ENCODE assay signal across 9 cellular contexts in genomic region chr7:81845628-81846259, GRCh38.
DNase-seq lines count a peak whose midpoint lies in the region; ATAC-seq, FAIRE-seq and TF ChIP-seq lines count a peak whose summit lies in the region.
"Had no signal": no experiment of that assay in that cellular context is flagged by ENCODE, and none has a peak within 500 bp of the region (broad histone marks: within the 10 kb centered on the region; RNA-seq: fewer than 3 reads in every experiment).

No MANE protein-coding gene starts in this region.

- H3K27ac ChIP-seq in coronary artery, result peak overlapping the region in 1 of 2 donors; percentile 36
- peak overlapping the region; percentile 8 for H3K27ac ChIP-seq in thymus (ENCODE audit: low read depth)

- TF ChIP-seq CTCF in D721Med (IDR thresholded peaks at IDR 0.05; ENCODE audit: insufficient read depth, missing control alignments), result no peak
- no peak for TF ChIP-seq CTCF in coronary artery (IDR thresholded peaks at IDR 0.05)

- FAIRE-seq in D721Med (lab: Jason Lieb, UNC), result peak; percentile 25

- WGBS in thymus, result 79% methylated on average over 7 of the region's 7 CpGs

- H3K4me1 ChIP-seq in thymus (ENCODE audit: control insufficient read depth, insufficient read depth, low read length), result peaks cover 3% of the 10 kb centered on the region

- no peaks in the 10 kb centered on the region for H3K27me3 ChIP-seq in thymus (ENCODE audit: control insufficient read depth, insufficient read depth)

- H3K4me3 ChIP-seq in coronary artery (peak overlapping the region; percentile 20), thymus (ENCODE audit: low read length) (no peak overlapping the region)

- no peaks in the 10 kb centered on the region for H3K36me3 ChIP-seq in thymus (ENCODE audit: control insufficient read depth, insufficient read depth)

- H3K9me3 ChIP-seq in thymus (ENCODE audit: control insufficient read depth), result no peaks in the 10 kb centered on the region

- ATAC-seq in GM21515 (IDR thresholded peaks at IDR 0.05; ENCODE audit: unreplicated experiment), result peak; percentile 66

- no peak for DNase-seq in D721Med (ENCODE audit: insufficient read length, low spot score)
- DNase-seq in LHCN-M2 (ENCODE audit: low read depth), result peak; percentile 68
- DNase-seq in coronary artery (ENCODE audit: low spot score), result no peak
- DNase-seq in NCI-H446 treated with DMSO at 0.1 percent for 48 hours (lab: John Stamatoyannopoulos, UW), result no peak
- DNase-seq in activated CD4-positive, alpha-beta T cell treated with anti-CD3 and anti-CD28 coated beads, Interleukin-2, amount 50 U/mL, for 1 hour, result no peak
- DNase-seq in activated CD4-positive, alpha-beta T cell treated with anti-CD3 and anti-CD28 coated beads for 4 hours, result no peak
- DNase-seq: activated naive CD8-positive, alpha-beta T cell treated with anti-CD3 and anti-CD28 coated beads, Interleukin-2, amount 10 ng/mL, durations not matched to agents 7 days and 5 days had no signal
